In the genomic region with DNA sequence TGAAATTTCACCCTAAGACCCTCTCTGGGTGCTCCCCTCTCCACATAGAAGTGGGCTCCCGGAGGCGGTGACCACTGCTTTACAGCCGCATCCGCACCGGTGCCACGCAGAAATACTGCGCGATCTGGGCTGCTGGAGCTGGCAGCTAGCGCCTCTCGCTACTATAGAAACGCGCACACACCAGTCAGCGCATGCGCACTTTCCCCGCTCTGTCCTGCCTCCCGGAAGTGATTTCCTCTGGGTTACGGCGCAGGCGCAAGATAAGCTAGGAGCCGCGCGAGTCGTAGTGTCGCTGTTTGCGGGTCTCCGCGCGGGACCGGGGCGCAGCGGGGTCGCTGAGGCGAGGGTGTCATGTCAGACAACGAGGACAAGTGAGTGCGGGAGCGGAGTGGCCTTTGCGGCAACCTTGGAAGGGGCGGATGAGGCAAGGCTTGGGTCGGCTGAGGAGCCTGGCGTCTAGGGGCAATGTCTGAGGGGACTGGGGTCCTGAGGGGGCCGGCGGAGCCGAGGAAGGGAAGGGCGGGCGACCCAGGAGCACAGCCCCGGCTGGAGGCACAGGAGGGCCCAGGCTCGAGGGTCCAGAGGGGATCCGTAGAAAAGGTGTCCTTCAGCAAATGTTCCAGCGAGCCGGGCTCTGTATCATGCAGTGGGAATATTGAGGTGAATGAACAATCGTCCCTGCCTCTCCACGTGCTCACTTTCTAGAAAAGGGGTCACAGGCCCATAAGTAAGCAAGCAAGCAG, we compare ENCODE assay signal across 1 cellular context.
TF ChIP-seq lines count a peak whose summit lies in the region.

A gene (minus strand): TSS at position 165 of the 743 bp plus-strand sequence. CDS start 452 bp downstream, outside the sequence.
A gene (plus strand): TSS at position 263 of the 743 bp plus-strand sequence. CDS start 89 bp downstream, at position 352.

TF ChIP-seq in GM12878, 131 proteins besides CTCF, POLR2A, EP300 and RAD21 (continued from another document):
- TF ChIP-seq, protein P1, sequence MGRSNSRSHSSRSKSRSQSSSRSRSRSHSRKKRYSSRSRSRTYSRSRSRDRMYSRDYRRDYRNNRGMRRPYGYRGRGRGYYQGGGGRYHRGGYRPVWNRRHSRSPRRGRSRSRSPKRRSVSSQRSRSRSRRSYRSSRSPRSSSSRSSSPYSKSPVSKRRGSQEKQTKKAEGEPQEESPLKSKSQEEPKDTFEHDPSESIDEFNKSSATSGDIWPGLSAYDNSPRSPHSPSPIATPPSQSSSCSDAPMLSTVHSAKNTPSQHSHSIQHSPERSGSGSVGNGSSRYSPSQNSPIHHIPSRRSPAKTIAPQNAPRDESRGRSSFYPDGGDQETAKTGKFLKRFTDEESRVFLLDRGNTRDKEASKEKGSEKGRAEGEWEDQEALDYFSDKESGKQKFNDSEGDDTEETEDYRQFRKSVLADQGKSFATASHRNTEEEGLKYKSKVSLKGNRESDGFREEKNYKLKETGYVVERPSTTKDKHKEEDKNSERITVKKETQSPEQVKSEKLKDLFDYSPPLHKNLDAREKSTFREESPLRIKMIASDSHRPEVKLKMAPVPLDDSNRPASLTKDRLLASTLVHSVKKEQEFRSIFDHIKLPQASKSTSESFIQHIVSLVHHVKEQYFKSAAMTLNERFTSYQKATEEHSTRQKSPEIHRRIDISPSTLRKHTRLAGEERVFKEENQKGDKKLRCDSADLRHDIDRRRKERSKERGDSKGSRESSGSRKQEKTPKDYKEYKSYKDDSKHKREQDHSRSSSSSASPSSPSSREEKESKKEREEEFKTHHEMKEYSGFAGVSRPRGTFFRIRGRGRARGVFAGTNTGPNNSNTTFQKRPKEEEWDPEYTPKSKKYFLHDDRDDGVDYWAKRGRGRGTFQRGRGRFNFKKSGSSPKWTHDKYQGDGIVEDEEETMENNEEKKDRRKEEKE (IDR thresholded peaks at IDR 0.05): no peak
- TF ChIP-seq RUNX3 (IDR thresholded peaks at IDR 0.05; ENCODE audit: low read length): no peak
- TF ChIP-seq HDAC6 (IDR thresholded peaks at IDR 0.05; ENCODE audit: unreplicated experiment): no peak
- TF ChIP-seq DPF2 (IDR thresholded peaks at IDR 0.05): no peak; the same call in 1 of the 2 replicates
- TF ChIP-seq YBX1 (IDR thresholded peaks at IDR 0.05): no peak
- no peak for TF ChIP-seq NBN (IDR thresholded peaks at IDR 0.05)
- peak; percentile 41; the same call in 1 of the 2 replicates for TF ChIP-seq RB1 (IDR thresholded peaks at IDR 0.05; ENCODE audit: borderline replicate concordance)
- TF ChIP-seq, protein P2, sequence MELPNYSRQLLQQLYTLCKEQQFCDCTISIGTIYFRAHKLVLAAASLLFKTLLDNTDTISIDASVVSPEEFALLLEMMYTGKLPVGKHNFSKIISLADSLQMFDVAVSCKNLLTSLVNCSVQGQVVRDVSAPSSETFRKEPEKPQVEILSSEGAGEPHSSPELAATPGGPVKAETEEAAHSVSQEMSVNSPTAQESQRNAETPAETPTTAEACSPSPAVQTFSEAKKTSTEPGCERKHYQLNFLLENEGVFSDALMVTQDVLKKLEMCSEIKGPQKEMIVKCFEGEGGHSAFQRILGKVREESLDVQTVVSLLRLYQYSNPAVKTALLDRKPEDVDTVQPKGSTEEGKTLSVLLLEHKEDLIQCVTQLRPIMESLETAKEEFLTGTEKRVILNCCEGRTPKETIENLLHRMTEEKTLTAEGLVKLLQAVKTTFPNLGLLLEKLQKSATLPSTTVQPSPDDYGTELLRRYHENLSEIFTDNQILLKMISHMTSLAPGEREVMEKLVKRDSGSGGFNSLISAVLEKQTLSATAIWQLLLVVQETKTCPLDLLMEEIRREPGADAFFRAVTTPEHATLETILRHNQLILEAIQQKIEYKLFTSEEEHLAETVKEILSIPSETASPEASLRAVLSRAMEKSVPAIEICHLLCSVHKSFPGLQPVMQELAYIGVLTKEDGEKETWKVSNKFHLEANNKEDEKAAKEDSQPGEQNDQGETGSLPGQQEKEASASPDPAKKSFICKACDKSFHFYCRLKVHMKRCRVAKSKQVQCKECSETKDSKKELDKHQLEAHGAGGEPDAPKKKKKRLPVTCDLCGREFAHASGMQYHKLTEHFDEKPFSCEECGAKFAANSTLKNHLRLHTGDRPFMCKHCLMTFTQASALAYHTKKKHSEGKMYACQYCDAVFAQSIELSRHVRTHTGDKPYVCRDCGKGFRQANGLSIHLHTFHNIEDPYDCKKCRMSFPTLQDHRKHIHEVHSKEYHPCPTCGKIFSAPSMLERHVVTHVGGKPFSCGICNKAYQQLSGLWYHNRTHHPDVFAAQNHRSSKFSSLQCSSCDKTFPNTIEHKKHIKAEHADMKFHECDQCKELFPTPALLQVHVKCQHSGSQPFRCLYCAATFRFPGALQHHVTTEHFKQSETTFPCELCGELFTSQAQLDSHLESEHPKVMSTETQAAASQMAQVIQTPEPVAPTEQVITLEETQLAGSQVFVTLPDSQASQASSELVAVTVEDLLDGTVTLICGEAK (IDR thresholded peaks at IDR 0.05; ENCODE audit: borderline replicate concordance): peak; percentile 80
- TF ChIP-seq GABPA (IDR thresholded peaks at IDR 0.05; ENCODE audit: low read depth): peak; percentile 79
- TF ChIP-seq YY1 (IDR thresholded peaks at IDR 0.05; ENCODE audit: low read depth, low read length): no peak
- 0 out of 2 replicates have a peak, but pooled peaks have one; percentile 53 for TF ChIP-seq TBL1XR1 (IDR thresholded peaks at IDR 0.05; ENCODE audit: low read depth, low read length)
- no peak for TF ChIP-seq KLF5 (IDR thresholded peaks at IDR 0.05; ENCODE audit: partially characterized antibody)
- no peak for TF ChIP-seq TCF7 (IDR thresholded peaks at IDR 0.05; ENCODE audit: borderline replicate concordance)
- TF ChIP-seq, protein P3, sequence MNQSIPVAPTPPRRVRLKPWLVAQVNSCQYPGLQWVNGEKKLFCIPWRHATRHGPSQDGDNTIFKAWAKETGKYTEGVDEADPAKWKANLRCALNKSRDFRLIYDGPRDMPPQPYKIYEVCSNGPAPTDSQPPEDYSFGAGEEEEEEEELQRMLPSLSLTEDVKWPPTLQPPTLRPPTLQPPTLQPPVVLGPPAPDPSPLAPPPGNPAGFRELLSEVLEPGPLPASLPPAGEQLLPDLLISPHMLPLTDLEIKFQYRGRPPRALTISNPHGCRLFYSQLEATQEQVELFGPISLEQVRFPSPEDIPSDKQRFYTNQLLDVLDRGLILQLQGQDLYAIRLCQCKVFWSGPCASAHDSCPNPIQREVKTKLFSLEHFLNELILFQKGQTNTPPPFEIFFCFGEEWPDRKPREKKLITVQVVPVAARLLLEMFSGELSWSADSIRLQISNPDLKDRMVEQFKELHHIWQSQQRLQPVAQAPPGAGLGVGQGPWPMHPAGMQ (IDR thresholded peaks at IDR 0.05; ENCODE audit: borderline replicate concordance): no peak
- no peak for TF ChIP-seq KDM1A (IDR thresholded peaks at IDR 0.05; ENCODE audit: borderline replicate concordance)
- no peak for TF ChIP-seq ATF7 (IDR thresholded peaks at IDR 0.05; ENCODE audit: low read depth)
- no peak for TF ChIP-seq SRF (IDR thresholded peaks at IDR 0.05; ENCODE audit: low read depth in 2 of 2, low read length in 2 of 2)
- TF ChIP-seq HCFC1 (IDR thresholded peaks at IDR 0.05; ENCODE audit: low read length): peak; percentile 45
- no peak for TF ChIP-seq TCF12 (IDR thresholded peaks at IDR 0.05; ENCODE audit: low read depth, low read length)
- TF ChIP-seq BHLHE40 (IDR thresholded peaks at IDR 0.05; ENCODE audit: borderline replicate concordance in 1 of 2, low read depth in 2 of 2, low read length in 1 of 2): no peak; a peak in 1 of 4 replicates
